1 cellular context compared by ENCODE assay signal in the genomic region with DNA sequence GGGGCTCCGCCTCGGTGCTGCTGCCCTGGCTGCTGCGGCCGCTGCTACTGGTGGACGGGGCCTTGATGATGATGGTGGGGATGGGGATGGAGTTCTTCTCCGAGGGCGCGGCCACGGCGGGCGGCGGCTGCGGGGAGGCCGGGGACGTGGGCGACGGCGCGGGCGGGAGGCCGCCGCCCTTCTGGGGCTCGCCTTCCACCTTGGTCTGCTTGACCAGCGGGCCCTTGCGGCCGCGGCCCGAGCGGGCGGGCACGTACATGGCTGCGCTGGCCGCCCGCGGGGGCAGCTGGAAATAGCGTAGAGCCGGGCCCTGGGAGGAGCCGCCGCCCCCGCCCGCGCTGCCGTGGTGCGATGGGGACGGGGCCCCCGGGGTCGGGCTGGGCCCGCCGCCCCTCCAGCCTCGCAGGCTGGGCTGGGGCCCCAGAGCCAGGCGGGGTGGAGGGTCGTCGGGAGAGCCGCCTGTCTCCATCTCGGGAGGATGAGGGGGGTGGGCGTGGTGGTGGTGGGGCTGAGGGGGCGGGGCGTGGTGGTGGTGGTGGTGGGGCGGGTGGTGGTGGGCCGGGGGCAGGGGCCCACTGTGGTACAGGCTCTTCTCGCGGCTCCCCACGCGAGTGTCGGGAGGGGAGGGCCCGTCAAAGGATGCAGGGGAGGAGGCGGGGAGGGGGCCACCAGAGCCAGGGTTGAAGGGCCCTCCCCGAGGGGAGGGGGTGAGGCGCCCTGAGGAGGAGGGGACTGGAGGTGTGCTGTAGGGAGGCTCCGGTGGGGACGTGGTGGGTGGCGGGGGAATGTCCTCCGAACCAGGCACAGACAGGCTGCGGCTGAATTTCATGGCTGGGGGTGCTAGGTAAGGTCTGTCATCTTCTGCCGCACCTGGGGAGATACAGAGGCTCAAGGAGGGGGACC.
TF ChIP-seq lines count a peak whose summit lies in the region.

No MANE protein-coding gene starts in this region.

TF ChIP-seq in WTC11, 78 proteins besides CTCF, POLR2A, EP300 and RAD21 (continued from another document):
- TF ChIP-seq, protein P1, sequence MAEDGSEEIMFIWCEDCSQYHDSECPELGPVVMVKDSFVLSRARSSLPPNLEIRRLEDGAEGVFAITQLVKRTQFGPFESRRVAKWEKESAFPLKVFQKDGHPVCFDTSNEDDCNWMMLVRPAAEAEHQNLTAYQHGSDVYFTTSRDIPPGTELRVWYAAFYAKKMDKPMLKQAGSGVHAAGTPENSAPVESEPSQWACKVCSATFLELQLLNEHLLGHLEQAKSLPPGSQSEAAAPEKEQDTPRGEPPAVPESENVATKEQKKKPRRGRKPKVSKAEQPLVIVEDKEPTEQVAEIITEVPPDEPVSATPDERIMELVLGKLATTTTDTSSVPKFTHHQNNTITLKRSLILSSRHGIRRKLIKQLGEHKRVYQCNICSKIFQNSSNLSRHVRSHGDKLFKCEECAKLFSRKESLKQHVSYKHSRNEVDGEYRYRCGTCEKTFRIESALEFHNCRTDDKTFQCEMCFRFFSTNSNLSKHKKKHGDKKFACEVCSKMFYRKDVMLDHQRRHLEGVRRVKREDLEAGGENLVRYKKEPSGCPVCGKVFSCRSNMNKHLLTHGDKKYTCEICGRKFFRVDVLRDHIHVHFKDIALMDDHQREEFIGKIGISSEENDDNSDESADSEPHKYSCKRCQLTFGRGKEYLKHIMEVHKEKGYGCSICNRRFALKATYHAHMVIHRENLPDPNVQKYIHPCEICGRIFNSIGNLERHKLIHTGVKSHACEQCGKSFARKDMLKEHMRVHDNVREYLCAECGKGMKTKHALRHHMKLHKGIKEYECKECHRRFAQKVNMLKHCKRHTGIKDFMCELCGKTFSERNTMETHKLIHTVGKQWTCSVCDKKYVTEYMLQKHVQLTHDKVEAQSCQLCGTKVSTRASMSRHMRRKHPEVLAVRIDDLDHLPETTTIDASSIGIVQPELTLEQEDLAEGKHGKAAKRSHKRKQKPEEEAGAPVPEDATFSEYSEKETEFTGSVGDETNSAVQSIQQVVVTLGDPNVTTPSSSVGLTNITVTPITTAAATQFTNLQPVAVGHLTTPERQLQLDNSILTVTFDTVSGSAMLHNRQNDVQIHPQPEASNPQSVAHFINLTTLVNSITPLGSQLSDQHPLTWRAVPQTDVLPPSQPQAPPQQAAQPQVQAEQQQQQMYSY (CRISPR knock-in tag; IDR thresholded peaks at IDR 0.05), result no peak
